Comparison of ENCODE assay signal across 11 cellular contexts in genomic region chr1:89611721-89612120, GRCh38. TPM values are rescaled to one million over a fixed set of nuclear protein-coding genes. Genes with fewer than 3 reads are reported as not detected.
DNase-seq lines count a peak whose midpoint lies in the region; ATAC-seq, FAIRE-seq and TF ChIP-seq lines count a peak whose summit lies in the region.
"Had no signal": no experiment of that assay in that cellular context is flagged by ENCODE, and none has a peak within 500 bp of the region (broad histone marks: within the 10 kb centered on the region; RNA-seq: fewer than 3 reads in every experiment).

No MANE protein-coding gene starts in this region.

- POLR2A ChIA-PET in activated CD4-positive, alpha-beta memory T cell treated with anti-CD3 and anti-CD28 coated beads for 36 hours (lab: Charles Lee), result interaction anchor here (0.9 to 10.5 kb wide), 13 partner anchors 9 to 339 kb away, joined by 3 to 225 read pairs (median 5); partner anchors contain the start of genes GBP5 and LRRC8C

- no peak overlapping the region for H3K27ac ChIP-seq in colonic mucosa
- H3K27ac ChIP-seq: ascending aorta, HL-60 had no signal

- ATAC-seq in GM19395 (IDR thresholded peaks at IDR 0.05; ENCODE audit: unreplicated experiment), result peak; percentile 98
- ATAC-seq in HG02970 (IDR thresholded peaks at IDR 0.05; ENCODE audit: low FRiP score, unreplicated experiment), result peak; percentile 95

- peaks cover 17% of the 10 kb centered on the region for H3K36me3 Mint-ChIP-seq in activated CD4-positive, alpha-beta memory T cell treated with anti-CD3 and anti-CD28 coated beads for 36 hours
- no peaks in the 10 kb centered on the region for H3K36me3 Mint-ChIP-seq in osteocyte (ENCODE audit: unreplicated experiment)

- H3K27me3 ChIP-seq in colonic mucosa, result no peaks in the 10 kb centered on the region
- H3K27me3 ChIP-seq: ascending aorta had no signal

- H3K9me3 ChIP-seq in colonic mucosa, result no peaks in the 10 kb centered on the region
- H3K9me3 ChIP-seq: ascending aorta had no signal

- DNase-seq in GM12892 (ENCODE audit: insufficient read length) (peak; percentile 39), SHP77 treated with DMSO at 0.1 percent for 48 hours (lab: John Stamatoyannopoulos, UW) (no peak), NCI-H82 (lab: John Stamatoyannopoulos, UW) (no peak), osteocyte (ENCODE audit: extremely low spot score, unreplicated experiment) (no peak), colonic mucosa (no peak)
- no peak for DNase-seq in activated CD4-positive, alpha-beta memory T cell treated with anti-CD3 and anti-CD28 coated beads for 36 hours
- DNase-seq: DMS153 had no signal

- FAIRE-seq in GM12892 (lab: Jason Lieb, UNC), result peak; percentile 78

- CTCF ChIA-PET in activated CD4-positive, alpha-beta memory T cell treated with anti-CD3 and anti-CD28 coated beads for 36 hours (lab: Charles Lee), result interaction anchor here (0.7 to 5.3 kb wide), 15 partner anchors 11 to 170 kb away, joined by 3 to 35 read pairs (median 6); no protein-coding TSS in a partner anchor

- TF ChIP-seq CTCF in osteocyte (IDR thresholded peaks at IDR 0.05), result no peak
- no peak for TF ChIP-seq CTCF in colonic mucosa (IDR thresholded peaks at IDR 0.05)

- intact Hi-C loops in activated CD4-positive, alpha-beta memory T cell treated with anti-CD3 and anti-CD28 coated beads for 36 hours (cut with micrococcal nuclease), result loop anchor here (1.0 to 2.0 kb wide), 9 partner anchors 8 to 146 kb away; partner anchors contain the start of gene LRRC8B
- intact Hi-C loops in colonic mucosa (cut with DNase I), result no loop called here

- peak overlapping the region; percentile 67 for H3K4me3 Mint-ChIP-seq in activated CD4-positive, alpha-beta memory T cell treated with anti-CD3 and anti-CD28 coated beads for 36 hours
- no peak overlapping the region for H3K4me3 Mint-ChIP-seq in osteocyte (ENCODE audit: unreplicated experiment)

- H3K36me3 ChIP-seq in colonic mucosa, result no peaks in the 10 kb centered on the region
- H3K36me3 ChIP-seq: ascending aorta had no signal

- H3K27ac Mint-ChIP-seq in activated CD4-positive, alpha-beta memory T cell treated with anti-CD3 and anti-CD28 coated beads for 36 hours, result peak overlapping the region; percentile 93
- H3K27ac Mint-ChIP-seq in osteocyte (ENCODE audit: unreplicated experiment), result no peak overlapping the region

- H3K9ac ChIP-seq in colonic mucosa (ENCODE audit: low read depth in 2 of 2, low read length in 2 of 2), result no peak overlapping the region

- peaks cover 87% of the 10 kb centered on the region for H3K4me1 Mint-ChIP-seq in activated CD4-positive, alpha-beta memory T cell treated with anti-CD3 and anti-CD28 coated beads for 36 hours (ENCODE audit: low read depth)
- H3K4me1 Mint-ChIP-seq in osteocyte (ENCODE audit: unreplicated experiment), result peaks cover 7% of the 10 kb centered on the region

- no peaks in the 10 kb centered on the region for H3K27me3 Mint-ChIP-seq in activated CD4-positive, alpha-beta memory T cell treated with anti-CD3 and anti-CD28 coated beads for 36 hours
- no peaks in the 10 kb centered on the region for H3K27me3 Mint-ChIP-seq in osteocyte (ENCODE audit: unreplicated experiment)

- no peaks in the 10 kb centered on the region for H3K4me1 ChIP-seq in colonic mucosa
- H3K4me1 ChIP-seq: ascending aorta had no signal

- no peak overlapping the region for H3K4me3 ChIP-seq in colonic mucosa
- H3K4me3 ChIP-seq: ascending aorta had no signal

- no peaks in the 10 kb centered on the region for H3K9me3 Mint-ChIP-seq in activated CD4-positive, alpha-beta memory T cell treated with anti-CD3 and anti-CD28 coated beads for 36 hours
- no peaks in the 10 kb centered on the region for H3K9me3 Mint-ChIP-seq in osteocyte (ENCODE audit: unreplicated experiment)

- TF ChIP-seq POLR2A in GM12892 (IDR thresholded peaks at IDR 0.05; ENCODE audit: low read depth, low read length), result no peak

RNA-seq across cellular contexts. Expression of gene LRRC8C, which starts 21.2 kb away (rescaled TPM):
- polyA plus RNA-seq in GM12892 (2012; ENCODE audit: missing spikeins), result 1.3 TPM
- 10 to 100 TPM; 36.4 to 40.4 TPM for total RNA-seq in activated CD4-positive, alpha-beta memory T cell treated with anti-CD3 and anti-CD28 coated beads for 36 hours
- total RNA-seq in osteocyte (3.5 and 3.8 TPM in 2 replicates), colonic mucosa (1 to 10 TPM; 1.2 to 3.3 TPM)
